ENCODE assay signal across 1 cellular context in the genomic region with DNA sequence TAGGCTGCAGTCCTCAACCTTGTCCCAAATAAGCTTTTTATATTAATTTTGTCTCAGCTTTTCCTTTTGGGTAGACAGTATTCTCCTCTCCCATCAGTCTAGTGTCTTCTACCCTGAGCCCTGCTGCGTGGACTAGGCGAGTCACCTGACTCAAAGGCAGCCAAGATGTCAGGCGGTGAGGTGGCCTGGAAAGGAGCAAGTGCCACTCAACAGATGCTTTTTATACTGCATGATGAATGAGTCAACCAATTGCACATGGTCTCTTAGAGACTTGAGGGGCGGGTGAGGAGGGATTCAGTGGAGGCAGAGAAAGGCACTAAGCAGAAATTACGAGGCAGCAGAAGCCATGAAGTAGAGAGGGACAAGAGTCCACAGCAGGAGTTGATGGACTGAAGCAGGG.
A peak's percentile ranks its signal among the peaks of the same experiment; 100 is the strongest.
TF ChIP-seq lines count a peak whose summit lies in the region.

No MANE protein-coding gene starts in this region.

TF ChIP-seq in SK-N-SH, 30 proteins besides CTCF, POLR2A, EP300 and RAD21 (continued from another document):
- peak; percentile 46 for TF ChIP-seq PBX3 (IDR thresholded peaks at IDR 0.05)
